Comparison of ENCODE assay signal across 20 cellular contexts in genomic region chr6:1001655-1002349, GRCh38.
DNase-seq lines count a peak whose midpoint lies in the region; ATAC-seq, FAIRE-seq and TF ChIP-seq lines count a peak whose summit lies in the region.
"Had no signal": no experiment of that assay in that cellular context is flagged by ENCODE, and none has a peak within 500 bp of the region (broad histone marks: within the 10 kb centered on the region; RNA-seq: fewer than 3 reads in every experiment).

No MANE protein-coding gene starts in this region.

- peak; percentile 74 for FAIRE-seq in GM12878 (lab: Jason Lieb, UNC)
- FAIRE-seq: HTR-8/SVneo had no signal

- no peaks in the 10 kb centered on the region for H3K9me3 Mint-ChIP-seq in activated CD8-positive, alpha-beta T cell treated with anti-CD3 and anti-CD28 coated beads, Interleukin-2, amount 10 ng/mL, durations not matched to agents 7 days and 5 days (ENCODE audit: insufficient read depth)
- H3K9me3 Mint-ChIP-seq: activated CD4-positive, alpha-beta memory T cell treated with anti-CD3 and anti-CD28 coated beads for 36 hours; activated naive CD8-positive, alpha-beta T cell treated with anti-CD3 and anti-CD28 coated beads for 36 hours; stimulated activated naive CD8-positive, alpha-beta T cell treated with anti-CD3 and anti-CD28 coated beads, Interleukin-15, amount 100 ng/mL, for 72 hours had no signal

- no peak overlapping the region for H3K4me3 Mint-ChIP-seq in activated CD8-positive, alpha-beta T cell treated with anti-CD3 and anti-CD28 coated beads, Interleukin-2, amount 10 ng/mL, durations not matched to agents 7 days and 5 days
- H3K4me3 Mint-ChIP-seq: activated CD4-positive, alpha-beta memory T cell treated with anti-CD3 and anti-CD28 coated beads for 36 hours; activated naive CD8-positive, alpha-beta T cell treated with anti-CD3 and anti-CD28 coated beads for 36 hours; stimulated activated naive CD8-positive, alpha-beta T cell treated with anti-CD3 and anti-CD28 coated beads, Interleukin-15, amount 100 ng/mL, for 72 hours had no signal

- H3K36me3 Mint-ChIP-seq in activated CD8-positive, alpha-beta T cell treated with anti-CD3 and anti-CD28 coated beads, Interleukin-2, amount 10 ng/mL, durations not matched to agents 7 days and 5 days (ENCODE audit: low read depth) = no peaks in the 10 kb centered on the region
- H3K36me3 Mint-ChIP-seq: activated CD4-positive, alpha-beta memory T cell treated with anti-CD3 and anti-CD28 coated beads for 36 hours; activated naive CD8-positive, alpha-beta T cell treated with anti-CD3 and anti-CD28 coated beads for 36 hours had no signal

- H3K9me3 ChIP-seq in GM12878 (replicated peaks; ENCODE audit: control insufficient read depth, insufficient read depth, low read length) = no peaks in the 10 kb centered on the region; the same call in 2 of the 3 replicates
- H3K9me3 ChIP-seq: body of pancreas, colonic mucosa had no signal

- TF ChIP-seq EP300 in GM12878 (IDR thresholded peaks at IDR 0.05; ENCODE audit: borderline replicate concordance in 1 of 2, control insufficient read depth in 1 of 2, low read depth in 2 of 2, low read length in 2 of 2) = no peak

- no peaks in the 10 kb centered on the region for H3K36me3 ChIP-seq in GM12878 (ENCODE audit: control insufficient read depth in 2 of 2, insufficient read depth in 2 of 2, low read length in 1 of 2)
- H3K36me3 ChIP-seq: colonic mucosa had no signal

- H3K27ac ChIP-seq in GM12878 (ENCODE audit: control insufficient read depth, insufficient read depth) = peak overlapping the region; percentile 71
- H3K27ac ChIP-seq: body of pancreas, colonic mucosa, epithelial cell of prostate had no signal

- no peaks in the 10 kb centered on the region for H4K20me1 ChIP-seq in GM12878 (ENCODE audit: control insufficient read depth, insufficient read depth)

- H3K27ac Mint-ChIP-seq in activated CD8-positive, alpha-beta T cell treated with anti-CD3 and anti-CD28 coated beads, Interleukin-2, amount 10 ng/mL, durations not matched to agents 7 days and 5 days = no peak overlapping the region
- H3K27ac Mint-ChIP-seq: activated CD4-positive, alpha-beta memory T cell treated with anti-CD3 and anti-CD28 coated beads for 36 hours; activated naive CD8-positive, alpha-beta T cell treated with anti-CD3 and anti-CD28 coated beads for 36 hours; stimulated activated naive CD8-positive, alpha-beta T cell treated with anti-CD3 and anti-CD28 coated beads, Interleukin-15, amount 100 ng/mL, for 72 hours had no signal

- no peaks in the 10 kb centered on the region for H3K4me1 Mint-ChIP-seq in activated CD8-positive, alpha-beta T cell treated with anti-CD3 and anti-CD28 coated beads, Interleukin-2, amount 10 ng/mL, durations not matched to agents 7 days and 5 days (ENCODE audit: low read depth)
- H3K4me1 Mint-ChIP-seq: activated naive CD8-positive, alpha-beta T cell treated with anti-CD3 and anti-CD28 coated beads for 36 hours; stimulated activated naive CD8-positive, alpha-beta T cell treated with anti-CD3 and anti-CD28 coated beads, Interleukin-15, amount 100 ng/mL, for 72 hours had no signal

- H3K4me3 ChIP-seq in AG10803 (ENCODE audit: low read length) (no peak overlapping the region), GM12878 (peak overlapping the region; percentile 45; the same call in 1 of the 2 replicates)
- H3K4me3 ChIP-seq: body of pancreas, colonic mucosa had no signal

- H3K4me1 ChIP-seq in GM12878 (ENCODE audit: control insufficient read depth, insufficient read depth, low read length) = peaks cover 21% of the 10 kb centered on the region
- H3K4me1 ChIP-seq: body of pancreas, colonic mucosa had no signal

- CTCF ChIA-PET in GM12878 (lab: Yijun Ruan, JAX) = no interaction called here
- CTCF ChIA-PET in activated CD8-positive, alpha-beta T cell treated with anti-CD3 and anti-CD28 coated beads, Interleukin-2, amount 10 ng/mL, durations not matched to agents 7 days and 5 days (lab: Charles Lee) = no interaction called here

- 0 out of 4 replicates have a peak, but pooled peaks cover 0 to 1% of the 10 kb centered on the region in 2 experiments for H3K27me3 ChIP-seq in GM12878 (replicated peaks in 1 of 2; ENCODE audit: control insufficient read depth in 2 of 2, insufficient read depth in 2 of 2, low read length in 1 of 2)
- H3K27me3 ChIP-seq: body of pancreas, colonic mucosa had no signal

- POLR2A ChIA-PET in GM12878 (lab: Charles Lee) = interaction anchor here (0.6 kb wide), 1 partner anchor 653 kb away, joined by 3 read pairs; no protein-coding TSS in a partner anchor
- POLR2A ChIA-PET in activated CD8-positive, alpha-beta T cell treated with anti-CD3 and anti-CD28 coated beads, Interleukin-2, amount 10 ng/mL, durations not matched to agents 7 days and 5 days (lab: Charles Lee) = no interaction called here

- intact Hi-C loops in GM12878 (cut with micrococcal nuclease; ENCODE audit: unreplicated experiment) = no loop called here

- no TSS peak for BruUV-seq in GM12878 (replicated peaks; lab: Mats Ljungman, UMichigan)

- peak overlapping the region; percentile 24; the same call in 1 of the 2 replicates for H3K9ac ChIP-seq in GM12878 (ENCODE audit: control insufficient read depth, insufficient read depth, low read length)

- H3K79me2 ChIP-seq in GM12878 (ENCODE audit: control insufficient read depth, insufficient read depth, low read length) = no peaks in the 10 kb centered on the region

- peak; percentile 72 for ATAC-seq in GM18868 (IDR thresholded peaks at IDR 0.05; ENCODE audit: unreplicated experiment)
- ATAC-seq in HG02884 (IDR thresholded peaks at IDR 0.05; ENCODE audit: unreplicated experiment) = peak; percentile 91
- ATAC-seq in GM12878 = peak; percentile 90
- no peak for ATAC-seq in activated CD8-positive, alpha-beta T cell treated with anti-CD3 and anti-CD28 coated beads, Interleukin-2, amount 10 ng/mL, durations not matched to agents 7 days and 5 days
- ATAC-seq: body of pancreas; sciatic nerve; stimulated activated naive CD8-positive, alpha-beta T cell treated with anti-CD3 and anti-CD28 coated beads, Interleukin-15, amount 100 ng/mL, for 72 hours had no signal

- SMC1A ChIA-PET in GM12878 (lab: Charles Lee; ENCODE audit: uncharacterized antibody, unreplicated experiment) = no interaction called here

- WGBS in GM12878 (ENCODE audit: insufficient coverage, insufficient replicate concordance, low lambda C conversion rate, missing lambda C conversion rate) = 2% methylated on average over 12 of the region's 12 CpGs

- RAD21 ChIA-PET in GM12878 (lab: Charles Lee; ENCODE audit: unreplicated experiment) = no interaction called here

- TF ChIP-seq CTCF in AG10803 (conservative IDR thresholded peaks at IDR 0.05; ENCODE audit: low read length) = no peak
- no peak for TF ChIP-seq CTCF in GM12878 (IDR thresholded peaks at IDR 0.05 in 2 of 3, conservative IDR thresholded peaks at IDR 0.05 in 1 of 3; ENCODE audit: control insufficient read depth in 2 of 3, extremely low read depth in 1 of 3, insufficient read depth in 1 of 3, low read depth in 3 of 3, low read length in 3 of 3)

- peak overlapping the region; percentile 61 for H3K4me2 ChIP-seq in GM12878 (ENCODE audit: control insufficient read depth, insufficient read depth)

- TF ChIP-seq RAD21 in GM12878 (IDR thresholded peaks at IDR 0.05; ENCODE audit: insufficient read depth, low read depth, low read length) = no peak

- in situ Hi-C loops in GM12878 (cut with MboI) = no loop called here

- DNase-seq in AG10803 (ENCODE audit: low read depth) (peak; percentile 70), GM12878 (ENCODE audit: low read depth, low spot score) (peak; percentile 48), NCI-H510A (lab: John Stamatoyannopoulos, UW) (no peak), C1 segment of cervical spinal cord (lab: John Stamatoyannopoulos, UW) (no peak), 8988T (no peak)
- DNase-seq in activated CD8-positive, alpha-beta T cell treated with anti-CD3 and anti-CD28 coated beads, Interleukin-2, amount 10 ng/mL, durations not matched to agents 7 days and 5 days = no peak
- DNase-seq: activated CD4-positive, alpha-beta memory T cell treated with anti-CD3 and anti-CD28 coated beads for 36 hours; activated naive CD8-positive, alpha-beta T cell treated with anti-CD3 and anti-CD28 coated beads for 36 hours; activated T-cell treated with anti-CD3 and anti-CD28 coated beads, Interleukin-2, amount 50 U/mL, for 48 hours; body of pancreas; colonic mucosa; NCI-H1694 treated with DMSO at 0.1 percent for 48 hours; NCI-H345; stimulated activated naive CD8-positive, alpha-beta T cell treated with anti-CD3 and anti-CD28 coated beads, Interleukin-15, amount 100 ng/mL, for 72 hours; SW 1271 had no signal

- H3K27me3 Mint-ChIP-seq in activated CD8-positive, alpha-beta T cell treated with anti-CD3 and anti-CD28 coated beads, Interleukin-2, amount 10 ng/mL, durations not matched to agents 7 days and 5 days (ENCODE audit: low read depth) = peaks cover 3% of the 10 kb centered on the region

- no peak for TF ChIP-seq POLR2A in GM12878 (IDR thresholded peaks at IDR 0.05; ENCODE audit: low read depth, low read length)

- H2AFZ ChIP-seq in GM12878 (ENCODE audit: control insufficient read depth, low read depth, low read length) = peak overlapping the region; percentile 25

TF ChIP-seq in GM12878, 131 proteins besides CTCF, POLR2A, EP300 and RAD21 (continues in another document):
- TF ChIP-seq TCF3 (IDR thresholded peaks at IDR 0.05; ENCODE audit: borderline replicate concordance, insufficient read depth, low read depth, low read length) (peak; percentile 90), ATF2 (IDR thresholded peaks at IDR 0.05; ENCODE audit: low read length) (peak; percentile 70), CREM (IDR thresholded peaks at IDR 0.05; ENCODE audit: low read depth) (peak; percentile 63; the same call in 1 of the 2 replicates)

Comparison
In these comparisons a context has a peak if more than half of its experiments do, and no peak if none do; other contexts are left out.
1. DNase-seq: peak in AG10803 (single experiment) and GM12878 (single experiment); none in NCI-H510A (single experiment), C1 segment of cervical spinal cord (0 of 14), activated CD8-positive, alpha-beta T cell treated with anti-CD3 and anti-CD28 coated beads, Interleukin-2, amount 10 ng/mL, durations not matched to agents 7 days and 5 days (single experiment) and 8988T (single experiment).